Comparison of ENCODE assay signal across 23 cellular contexts in the genomic region with DNA sequence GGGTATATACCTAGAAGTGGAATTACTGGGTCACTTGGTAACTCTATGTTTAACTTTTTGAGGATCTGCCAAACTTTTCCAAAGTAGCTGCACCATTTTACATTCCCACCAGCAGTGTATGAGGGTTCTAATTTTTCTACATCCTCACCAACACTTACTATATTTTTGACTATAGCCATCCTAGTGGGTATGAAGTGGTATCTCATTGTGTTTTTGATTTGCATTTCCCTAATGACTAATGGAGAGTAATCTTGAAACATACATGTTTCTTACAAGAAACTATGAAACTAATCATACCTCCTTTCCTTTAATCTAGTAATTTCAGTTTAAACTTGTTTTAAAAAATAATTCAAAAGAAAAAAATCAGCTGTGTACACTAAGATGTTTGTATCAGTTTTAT.
"Had no signal": no experiment of that assay in that cellular context is flagged by ENCODE, and none has a peak within 500 bp of the region (broad histone marks: within the 10 kb centered on the region; RNA-seq: fewer than 3 reads in every experiment).

No MANE protein-coding gene starts in this region.

- H3K9me3 Mint-ChIP-seq: natural killer cell; stimulated activated naive CD8-positive, alpha-beta T cell treated with anti-CD3 and anti-CD28 coated beads, Interleukin-15, Interleukin-2, amounts not matched to agents 100 ng/mL and 50 ng/mL, for 24 hours had no signal

- DNase-seq: effector CD4-positive, alpha-beta T cell; endodermal cell; erythroblast; foreskin keratinocyte; head of caudate nucleus; hippocampal formation; lower lobe of right lung; natural killer cell; posterior cingulate gyrus; sigmoid colon; stimulated activated CD4-positive, alpha-beta T cell treated with anti-CD3 and anti-CD28 coated beads, Interleukin-12 subunit alpha, Interleukin-12 subunit beta, amount 100 ng/mL, for 4 hours; testis; upper lobe of right lung had no signal

- ATAC-seq: foreskin keratinocyte, left lobe of liver, lower lobe of right lung, natural killer cell, upper lobe of right lung had no signal

- H3K4me3 Mint-ChIP-seq: endodermal cell; memory B cell; mesothelial cell of epicardium; natural killer cell; neural crest cell; stimulated activated naive CD8-positive, alpha-beta T cell treated with anti-CD3 and anti-CD28 coated beads, Interleukin-15, Interleukin-2, amounts not matched to agents 100 ng/mL and 50 ng/mL, for 24 hours had no signal

- H3K27me3 Mint-ChIP-seq: memory B cell; stimulated activated naive CD8-positive, alpha-beta T cell treated with anti-CD3 and anti-CD28 coated beads, Interleukin-15, Interleukin-2, amounts not matched to agents 100 ng/mL and 50 ng/mL, for 24 hours had no signal

- H3K27ac ChIP-seq: coronary artery, foreskin keratinocyte, lower lobe of right lung, sigmoid colon, skin epidermis, testis, tibial nerve, upper lobe of right lung, vagina had no signal

- H3K36me3 Mint-ChIP-seq: natural killer cell had no signal

- H3K4me1 ChIP-seq: foreskin keratinocyte, lower lobe of right lung, sigmoid colon, testis, tibial nerve, upper lobe of right lung, vagina had no signal

- H3K27me3 ChIP-seq: foreskin keratinocyte, sigmoid colon, testis, tibial nerve, upper lobe of right lung, vagina had no signal

- H3K4me3 ChIP-seq: coronary artery, lower lobe of right lung, sigmoid colon, skin epidermis, testis, tibial nerve, upper lobe of right lung, vagina had no signal

- H3K27ac Mint-ChIP-seq: endodermal cell; memory B cell; mesothelial cell of epicardium; natural killer cell; stimulated activated naive CD8-positive, alpha-beta T cell treated with anti-CD3 and anti-CD28 coated beads, Interleukin-15, Interleukin-2, amounts not matched to agents 100 ng/mL and 50 ng/mL, for 24 hours had no signal

- FAIRE-seq: endothelial cell of umbilical vein had no signal

- H3K9me3 ChIP-seq: lower lobe of right lung, sigmoid colon, testis, tibial nerve, upper lobe of right lung, vagina had no signal

- H3K4me1 Mint-ChIP-seq: endodermal cell, neural crest cell had no signal

- H3K36me3 ChIP-seq: lower lobe of right lung, sigmoid colon, upper lobe of right lung, vagina had no signal
